8 cellular contexts compared by ENCODE assay signal in the genomic region with DNA sequence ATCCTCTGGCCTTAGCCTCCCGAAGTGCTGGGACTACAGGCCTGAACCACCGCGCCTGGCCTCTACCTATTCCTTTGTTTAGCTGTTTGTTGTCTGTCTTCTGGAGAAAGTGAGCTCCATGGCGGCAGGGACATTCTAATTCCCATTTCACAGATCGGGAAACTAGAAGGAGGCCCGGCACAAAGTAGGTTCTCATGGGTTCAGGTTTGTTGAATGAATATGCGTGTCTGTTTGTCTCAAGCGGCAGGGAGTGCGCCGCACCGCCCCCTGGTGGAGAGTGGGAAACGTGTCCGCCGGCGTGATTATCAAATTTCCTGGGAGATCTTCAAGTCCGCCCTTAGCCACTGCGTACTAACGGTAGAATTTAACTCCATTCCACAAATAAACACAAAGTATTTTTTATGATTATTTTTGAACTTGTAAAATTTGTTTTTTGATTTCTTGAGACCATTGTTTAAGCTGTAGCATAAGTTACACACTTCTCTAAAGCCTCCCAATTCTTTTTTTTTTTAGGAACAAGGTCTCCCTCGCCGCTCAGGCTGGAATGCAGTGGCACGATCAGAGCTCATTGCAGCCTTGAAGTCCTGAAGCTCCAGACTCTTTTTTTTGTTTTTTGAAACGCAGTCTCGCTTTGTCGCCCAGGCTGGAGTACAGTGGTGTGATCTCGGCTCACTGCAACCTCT. TPM values are rescaled to one million over a fixed set of nuclear protein-coding genes. Genes with fewer than 3 reads are reported as not detected.
DNase-seq lines count a peak whose midpoint lies in the region; ATAC-seq and TF ChIP-seq lines count a peak whose summit lies in the region.

No MANE protein-coding gene starts in this region.

- H3K27ac ChIP-seq in CD8-positive, alpha-beta T cell (ENCODE audit: low read depth, low read length): no peak overlapping the region
- H3K27ac ChIP-seq in prostate gland: no peak overlapping the region

- no peaks in the 10 kb centered on the region for H3K9me3 Mint-ChIP-seq in CD8-positive, alpha-beta T cell

- H3K27ac Mint-ChIP-seq in CD8-positive, alpha-beta T cell: no peak overlapping the region

- peaks cover 23% of the 10 kb centered on the region for H3K4me1 Mint-ChIP-seq in CD8-positive, alpha-beta T cell (ENCODE audit: low read depth)

- H3K4me3 ChIP-seq in CD8-positive, alpha-beta T cell (ENCODE audit: low read depth, low read length): no peak overlapping the region
- no peak overlapping the region for H3K4me3 ChIP-seq in prostate gland

- H3K27me3 Mint-ChIP-seq in CD8-positive, alpha-beta T cell (ENCODE audit: low read depth): no peaks in the 10 kb centered on the region

- H3K36me3 ChIP-seq in CD8-positive, alpha-beta T cell (ENCODE audit: insufficient read depth, low read length): no peaks in the 10 kb centered on the region
- H3K36me3 ChIP-seq in prostate gland: no peaks in the 10 kb centered on the region

- DNase-seq in CD8-positive, alpha-beta T cell: peak; percentile 48 to 88 (median 77)
- DNase-seq in HUDEP-2 (lab: John Stamatoyannopoulos, UW; ENCODE audit: unreplicated experiment in 76 of 76): peak in 74 of 76 experiments; percentile 25 to 94 (median 76)
- DNase-seq in activated naive CD4-positive, alpha-beta T cell treated with anti-CD3 and anti-CD28 coated beads, Interleukin-2, amount 50 U/mL, for 16 hours: peak; percentile 78
- DNase-seq in Right ventricle myocardium inferior (ENCODE audit: missing footprints): peak; percentile 93
- no peak for DNase-seq in prostate gland (ENCODE audit: low spot score)

- H3K36me3 Mint-ChIP-seq in CD8-positive, alpha-beta T cell: no peaks in the 10 kb centered on the region

- CTCF ChIA-PET in CD8-positive, alpha-beta T cell (lab: Charles Lee): interaction anchor here (0.6 to 15.1 kb wide), 42 partner anchors 8 to 1557 kb away, joined by 3 to 505 read pairs (median 6); a partner anchor contains a TSS

- peak; percentile 91 for TF ChIP-seq CTCF in CD8-positive, alpha-beta T cell (IDR thresholded peaks at IDR 0.05)
- peak; percentile 80 to 92 (median 84) for TF ChIP-seq CTCF in prostate gland (IDR thresholded peaks at IDR 0.05)

- no peak overlapping the region for H3K4me3 Mint-ChIP-seq in CD8-positive, alpha-beta T cell

- no peak for TF ChIP-seq POLR2A in prostate gland (IDR thresholded peaks at IDR 0.05)

- 33% methylated on average over 25 of the region's 25 CpGs for WGBS in prostate gland

- H3K9me3 ChIP-seq in CD8-positive, alpha-beta T cell (ENCODE audit: low read length): no peaks in the 10 kb centered on the region
- no peaks in the 10 kb centered on the region for H3K9me3 ChIP-seq in prostate gland

- no peak for ATAC-seq in CD8-positive, alpha-beta T cell
- peak; percentile 13; the same call in 1 of the 3 replicates for ATAC-seq in SK-N-SH treated with all-trans-retinoic acid at 6 μM for 48 hours
- ATAC-seq in Right ventricle myocardium inferior: no peak
- ATAC-seq in GM18907 (IDR thresholded peaks at IDR 0.05; ENCODE audit: unreplicated experiment): no peak
- ATAC-seq in HG02678 (IDR thresholded peaks at IDR 0.05; ENCODE audit: unreplicated experiment): no peak

- POLR2A ChIA-PET in CD8-positive, alpha-beta T cell (lab: Charles Lee): interaction anchor here (1.8 kb wide), 1 partner anchor 9 kb away, joined by 6 read pairs; a partner anchor contains a TSS

- intact Hi-C loops in CD8-positive, alpha-beta T cell (cut with DNase I, micrococcal nuclease): loop anchor here in 1 of 2 experiments (1.0 kb wide), 1 partner anchor 117 kb away; a partner anchor contains a TSS
- intact Hi-C loops in Right ventricle myocardium inferior (cut with DNase I) (no loop called here), prostate gland (cut with DNase I) (loop anchor here (2.0 kb wide), 1 partner anchor 37 kb away; no protein-coding TSS in a partner anchor)

- no peaks in the 10 kb centered on the region for H3K27me3 ChIP-seq in CD8-positive, alpha-beta T cell (ENCODE audit: insufficient read depth, low read length)
- no peaks in the 10 kb centered on the region for H3K27me3 ChIP-seq in prostate gland (replicated peaks; ENCODE audit: insufficient read depth)

- peaks cover 17% of the 10 kb centered on the region for H3K4me1 ChIP-seq in CD8-positive, alpha-beta T cell (ENCODE audit: insufficient read depth, low read length)
- no peaks in the 10 kb centered on the region for H3K4me1 ChIP-seq in prostate gland (replicated peaks)

TF ChIP-seq in SK-N-SH treated with all-trans-retinoic acid at 6 μM for 48 hours, 23 proteins besides CTCF, POLR2A, EP300 and RAD21:
- TF ChIP-seq ZC3H10 (CRISPR knock-in tag; IDR thresholded peaks at IDR 0.05): no peak

RNA-seq across cellular contexts. Expression of a gene that starts 8.9 kb away (rescaled TPM):
- 10 to 100 TPM; 53.7 to 59.0 TPM for total RNA-seq in CD8-positive, alpha-beta T cell
- total RNA-seq in Right ventricle myocardium inferior (21.2 TPM), prostate gland (10 to 100 TPM; 27.9 to 48.7 TPM)

RNA-seq across cellular contexts. Expression of a gene that starts 16.4 kb away (rescaled TPM):
- total RNA-seq in CD8-positive, alpha-beta T cell: 10 to 100 TPM; 29.3 to 30.2 TPM
- total RNA-seq in Right ventricle myocardium inferior (5.0 TPM), prostate gland (10 to 100 TPM; 11.1 to 12.8 TPM)

RNA-seq across cellular contexts. Expression of a gene that starts 27.2 kb away (rescaled TPM):
- total RNA-seq in CD8-positive, alpha-beta T cell: 10 to 100 TPM; 12.4 to 14.7 TPM
- total RNA-seq in Right ventricle myocardium inferior (11.2 TPM), prostate gland (10 to 100 TPM; 11.4 to 30.2 TPM)
